8 cellular contexts compared by ENCODE assay signal in genomic region chr20:35954200-35954906, GRCh38. TPM values are rescaled to one million over a fixed set of nuclear protein-coding genes. Genes with fewer than 3 reads are reported as not detected.
DNase-seq lines count a peak whose midpoint lies in the region; FAIRE-seq and TF ChIP-seq lines count a peak whose summit lies in the region.

Gene SCAND1 (minus strand): TSS chr20:35954502. CDS start chr20:35954284, 218 bp downstream.

- peak within 1 kb of the TSS; percentile 15 for H2BK5ac ChIP-seq in H9 (ENCODE audit: insufficient read length, low read length)

- H3K4ac ChIP-seq in H9 (ENCODE audit: low read depth, low read length), result peak within 1 kb of the TSS; percentile 65

- no peak within 1 kb of the TSS for H2BK20ac ChIP-seq in H9 (ENCODE audit: low read depth, low read length, poor library complexity, severe bottlenecking)

- H3K79me1 ChIP-seq in H9 (ENCODE audit: insufficient read depth, low read depth, low read length, poor library complexity, severe bottlenecking), result no peaks in the 10 kb centered on the region

- no peaks in the 10 kb centered on the region for H3K9me3 ChIP-seq in H9 (ENCODE audit: control insufficient read depth, low read depth, low read length)

- peak within 1 kb of the TSS; percentile 94 for H3K4me2 ChIP-seq in H9 (ENCODE audit: insufficient read depth, insufficient read length, low read length)

- H3K27ac Mint-ChIP-seq in H9 (peak within 1 kb of the TSS; percentile 98 to 99 (median 99)), nephron (peak within 1 kb of the TSS; percentile 97 to 99 (median 98))
- peak within 1 kb of the TSS; percentile 99 for H3K27ac Mint-ChIP-seq in stimulated activated naive CD8-positive, alpha-beta T cell treated with anti-CD3 and anti-CD28 coated beads, Interleukin-15, Interleukin-2, amounts not matched to agents 100 ng/mL and 50 ng/mL, for 24 hours

- peak; percentile 90 for FAIRE-seq in G401.6 (lab: Jason Lieb, UNC)

- H3K4me3 ChIP-seq in fibroblast of pulmonary artery (replicated peaks; ENCODE audit: low read depth, low read length), result peak within 1 kb of the TSS; percentile 96

- H3K4me1 Mint-ChIP-seq in H9 (peaks cover 9% of the 10 kb centered on the region in 2 experiments), nephron (peaks cover 12% of the 10 kb centered on the region)
- H3K4me1 Mint-ChIP-seq in stimulated activated naive CD8-positive, alpha-beta T cell treated with anti-CD3 and anti-CD28 coated beads, Interleukin-15, Interleukin-2, amounts not matched to agents 100 ng/mL and 50 ng/mL, for 24 hours (ENCODE audit: low read depth), result peaks cover 16% of the 10 kb centered on the region

- peak within 1 kb of the TSS; percentile 83 for H3K27ac ChIP-seq in H9 (ENCODE audit: insufficient read length, low read depth, low read length)

- TF ChIP-seq CTCF in H9 (conservative IDR thresholded peaks at IDR 0.05) (peak; percentile 99), fibroblast of pulmonary artery (IDR thresholded peaks at IDR 0.05; ENCODE audit: low read length, missing control alignments) (peak; percentile 86), nephron (IDR thresholded peaks at IDR 0.05; ENCODE audit: unreplicated experiment in 3 of 3) (peak; percentile 97 to 100 (median 97))

- no peaks in the 10 kb centered on the region; the same call in 1 of the 2 replicates for H3K27me3 Mint-ChIP-seq in H9 (ENCODE audit: low read depth)
- H3K27me3 Mint-ChIP-seq in nephron (ENCODE audit: low read depth), result no peaks in the 10 kb centered on the region
- no peaks in the 10 kb centered on the region for H3K27me3 Mint-ChIP-seq in stimulated activated naive CD8-positive, alpha-beta T cell treated with anti-CD3 and anti-CD28 coated beads, Interleukin-15, Interleukin-2, amounts not matched to agents 100 ng/mL and 50 ng/mL, for 24 hours

- peaks cover 12% of the 10 kb centered on the region for H3K23me2 ChIP-seq in H9 (ENCODE audit: insufficient read length, low read depth, low read length, poor library complexity, severe bottlenecking)

- no peak within 1 kb of the TSS for H3K56ac ChIP-seq in H9 (ENCODE audit: insufficient read length, low read depth, low read length)

- DNase-seq in H9 (peak; percentile 98), M059J (ENCODE audit: low read depth) (peak; percentile 99), SHP77 (lab: John Stamatoyannopoulos, UW) (peak; percentile 93 to 97), fibroblast of pulmonary artery (ENCODE audit: low read depth) (peak; percentile 97)
- peak; percentile 96 for DNase-seq in activated effector memory CD4-positive, alpha-beta T cell treated with Interleukin-2 at 50 U/mL for 16 hours

- H3K14ac ChIP-seq in H9 (ENCODE audit: insufficient read depth, low read length), result peak within 1 kb of the TSS; percentile 94

- peak within 1 kb of the TSS; percentile 50 for H4K91ac ChIP-seq in H9 (ENCODE audit: insufficient read length, low read depth, low read length)

- H3K9ac ChIP-seq in H9 (ENCODE audit: extremely low read depth, insufficient read length, low read length), result peak within 1 kb of the TSS; percentile 93

- H3K36me3 Mint-ChIP-seq in H9 (ENCODE audit: insufficient read depth in 1 of 3, low read depth in 3 of 3) (no peaks in the 10 kb centered on the region; a peak in 1 of 7 replicates), nephron (ENCODE audit: low read depth) (peaks cover 14% of the 10 kb centered on the region)
- peaks cover 9% of the 10 kb centered on the region for H3K36me3 Mint-ChIP-seq in stimulated activated naive CD8-positive, alpha-beta T cell treated with anti-CD3 and anti-CD28 coated beads, Interleukin-15, Interleukin-2, amounts not matched to agents 100 ng/mL and 50 ng/mL, for 24 hours (ENCODE audit: low read depth)

- WGBS in H9 (ENCODE audit: extremely low coverage, insufficient read length, low lambda C conversion rate), result no CpG with 5 or more reads among the region's 76 CpGs

- H2BK120ac ChIP-seq in H9 (ENCODE audit: low read depth, low read length, poor library complexity, severe bottlenecking), result no peak within 1 kb of the TSS

- H2BK15ac ChIP-seq in H9 (ENCODE audit: low read depth, low read length), result no peak within 1 kb of the TSS

- H3K9me3 Mint-ChIP-seq in H9, result no peaks in the 10 kb centered on the region
- no peaks in the 10 kb centered on the region for H3K9me3 Mint-ChIP-seq in nephron
- H3K9me3 Mint-ChIP-seq in stimulated activated naive CD8-positive, alpha-beta T cell treated with anti-CD3 and anti-CD28 coated beads, Interleukin-15, Interleukin-2, amounts not matched to agents 100 ng/mL and 50 ng/mL, for 24 hours, result peaks cover 3% of the 10 kb centered on the region

- H3K4me1 ChIP-seq in H9 (ENCODE audit: insufficient read depth, low read length), result no peaks in the 10 kb centered on the region

- H4K20me1 ChIP-seq in H9 (ENCODE audit: control insufficient read depth, insufficient read depth, insufficient read length), result no peaks in the 10 kb centered on the region

- 0 out of 2 replicates have a peak, but pooled peaks cover 1% of the 10 kb centered on the region for H3K27me3 ChIP-seq in H9 (ENCODE audit: insufficient read depth, low read length)

- H3K23ac ChIP-seq in H9 (ENCODE audit: insufficient read length, low read depth, low read length), result no peak within 1 kb of the TSS

- 0 out of 2 replicates have a peak, but pooled peaks cover 2% of the 10 kb centered on the region for H3K79me2 ChIP-seq in H9 (ENCODE audit: insufficient read depth, low read length)

- peak within 1 kb of the TSS; percentile 7 for H2AFZ ChIP-seq in H9 (ENCODE audit: low read length)

- peak within 1 kb of the TSS; percentile 90 to 98 for H3K4me3 Mint-ChIP-seq in H9
- peak within 1 kb of the TSS; percentile 100 for H3K4me3 Mint-ChIP-seq in nephron
- peak within 1 kb of the TSS; percentile 99 for H3K4me3 Mint-ChIP-seq in stimulated activated naive CD8-positive, alpha-beta T cell treated with anti-CD3 and anti-CD28 coated beads, Interleukin-15, Interleukin-2, amounts not matched to agents 100 ng/mL and 50 ng/mL, for 24 hours

- H3K18ac ChIP-seq in H9 (ENCODE audit: insufficient read length, low read depth, low read length), result peak within 1 kb of the TSS; percentile 88

- H2AK5ac ChIP-seq in H9 (ENCODE audit: insufficient read length, low read length), result no peak within 1 kb of the TSS

- H2BK12ac ChIP-seq in H9 (ENCODE audit: insufficient read length, low read depth, low read length), result no peak within 1 kb of the TSS

- no peak within 1 kb of the TSS for H3T11ph ChIP-seq in H9 (ENCODE audit: low read length)

- H4K5ac ChIP-seq in H9 (ENCODE audit: insufficient read length, low read depth, low read length), result peak within 1 kb of the TSS; percentile 33

- no peak within 1 kb of the TSS for H4K8ac ChIP-seq in H9 (replicated peaks; ENCODE audit: insufficient read length, low read depth, low read length)

RNA-seq across cellular contexts. Expression of gene SCAND1, which starts in this region (rescaled TPM):
- 59.1 and 60.5 TPM in 2 replicates for total RNA-seq in H9 (2021)
- 106 and 107 TPM in 2 replicates for total RNA-seq in M059J (2014; rRNA removed; shearing (Covaris generic))

Comparison
In these comparisons a context has a peak if more than half of its experiments do, and no peak if none do; other contexts are left out.
1. Peak in every context shown above with its lines: DNase-seq, H3K4me3 ChIP-seq and H3K27ac ChIP-seq.